Comparison of ENCODE assay signal across 1 cellular context in genomic region chr10:48656241-48656921, GRCh38.
TF ChIP-seq lines count a peak whose summit lies in the region.

No MANE protein-coding gene starts in this region.

TF ChIP-seq in K562, 482 proteins besides CTCF, POLR2A, EP300 and RAD21 (continued from another document and continues in another):
- TF ChIP-seq ZNF518B (CRISPR knock-in tag; IDR thresholded peaks at IDR 0.05) (no peak), CBX3 (IDR thresholded peaks at IDR 0.05; ENCODE audit: borderline replicate concordance in 1 of 2, low read length in 2 of 2) (peak in 1 of 2 experiments; percentile 77; a peak in 1 of 3 replicates), NR2C2 (CRISPR knock-in tag; IDR thresholded peaks at IDR 0.05) (peak; percentile 16; the same call in 1 of the 2 replicates), NR2C2 (tag; IDR thresholded peaks at IDR 0.05) (no peak), TEAD1 (CRISPR knock-in tag; IDR thresholded peaks at IDR 0.05) (0 out of 4 replicates have a peak, but pooled peaks of 1 of the 2 experiments have one; percentile 12), PHB (CRISPR knock-in tag; IDR thresholded peaks at IDR 0.05) (no peak), SMAD4 (CRISPR knock-in tag; conservative IDR thresholded peaks at IDR 0.05) (peak; percentile 63; the same call in 1 of the 2 replicates), VEZF1 (CRISPR knock-in tag; IDR thresholded peaks at IDR 0.05) (peak; percentile 72), BHLHE40 (IDR thresholded peaks at IDR 0.05; ENCODE audit: low read length) (peak; percentile 66), ZBTB7A (IDR thresholded peaks at IDR 0.05; ENCODE audit: borderline replicate concordance, control insufficient read depth, low read depth, low read length) (peak; percentile 74; the same call in 1 of the 2 replicates), TEAD4 (IDR thresholded peaks at IDR 0.05; ENCODE audit: low read length) (peak; percentile 44), TEAD4 (CRISPR knock-in tag; IDR thresholded peaks at IDR 0.05; ENCODE audit: borderline replicate concordance) (no peak), ZKSCAN1 (IDR thresholded peaks at IDR 0.05; ENCODE audit: low read depth, low read length) (peak; percentile 63; the same call in 1 of the 2 replicates), BRD9 (IDR thresholded peaks at IDR 0.05; ENCODE audit: low read depth, partially characterized antibody) (no peak), DPF2 (IDR thresholded peaks at IDR 0.05) (no peak), RAD51 (IDR thresholded peaks at IDR 0.05; ENCODE audit: borderline replicate concordance, low read depth) (no peak), CEBPB (tag; IDR thresholded peaks at IDR 0.05) (peak; percentile 80), ZNF717 (CRISPR knock-in tag; IDR thresholded peaks at IDR 0.05) (no peak), THAP12 (CRISPR knock-in tag; IDR thresholded peaks at IDR 0.05) (0 out of 2 replicates have a peak, but pooled peaks have one; percentile 21), ARID2 (IDR thresholded peaks at IDR 0.05) (0 out of 2 replicates have a peak, but pooled peaks have one; percentile 38), ZNF12 (CRISPR knock-in tag; IDR thresholded peaks at IDR 0.05) (0 out of 2 replicates have a peak, but pooled peaks have one; percentile 55), FOXK1 (CRISPR knock-in tag; IDR thresholded peaks at IDR 0.05; ENCODE audit: borderline replicate concordance) (no peak), MEIS2 (IDR thresholded peaks at IDR 0.05; ENCODE audit: partially characterized antibody) (no peak), ZNF584 (CRISPR knock-in tag; IDR thresholded peaks at IDR 0.05; ENCODE audit: low read depth) (no peak), EWSR1 (IDR thresholded peaks at IDR 0.05; ENCODE audit: borderline replicate concordance, low read depth, partially characterized antibody) (no peak), SMAD1 (IDR thresholded peaks at IDR 0.05; ENCODE audit: low read depth, low read length, partially characterized antibody) (peak; percentile 51), SIN3A (IDR thresholded peaks at IDR 0.05; ENCODE audit: borderline replicate concordance in 2 of 2, control insufficient read depth in 1 of 2, low read depth in 2 of 2, low read length in 2 of 2) (0 out of 4 replicates have a peak, but pooled peaks of 1 of the 2 experiments have one; percentile 18), NFYB (IDR thresholded peaks at IDR 0.05; ENCODE audit: extremely low read depth, insufficient read length) (no peak), ZNF224 (CRISPR knock-in tag; IDR thresholded peaks at IDR 0.05) (no peak)
- TF ChIP-seq, protein P1, sequence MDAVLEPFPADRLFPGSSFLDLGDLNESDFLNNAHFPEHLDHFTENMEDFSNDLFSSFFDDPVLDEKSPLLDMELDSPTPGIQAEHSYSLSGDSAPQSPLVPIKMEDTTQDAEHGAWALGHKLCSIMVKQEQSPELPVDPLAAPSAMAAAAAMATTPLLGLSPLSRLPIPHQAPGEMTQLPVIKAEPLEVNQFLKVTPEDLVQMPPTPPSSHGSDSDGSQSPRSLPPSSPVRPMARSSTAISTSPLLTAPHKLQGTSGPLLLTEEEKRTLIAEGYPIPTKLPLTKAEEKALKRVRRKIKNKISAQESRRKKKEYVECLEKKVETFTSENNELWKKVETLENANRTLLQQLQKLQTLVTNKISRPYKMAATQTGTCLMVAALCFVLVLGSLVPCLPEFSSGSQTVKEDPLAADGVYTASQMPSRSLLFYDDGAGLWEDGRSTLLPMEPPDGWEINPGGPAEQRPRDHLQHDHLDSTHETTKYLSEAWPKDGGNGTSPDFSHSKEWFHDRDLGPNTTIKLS (IDR thresholded peaks at IDR 0.05; ENCODE audit: borderline replicate concordance, low read depth), result no peak
- TF ChIP-seq, protein P2, sequence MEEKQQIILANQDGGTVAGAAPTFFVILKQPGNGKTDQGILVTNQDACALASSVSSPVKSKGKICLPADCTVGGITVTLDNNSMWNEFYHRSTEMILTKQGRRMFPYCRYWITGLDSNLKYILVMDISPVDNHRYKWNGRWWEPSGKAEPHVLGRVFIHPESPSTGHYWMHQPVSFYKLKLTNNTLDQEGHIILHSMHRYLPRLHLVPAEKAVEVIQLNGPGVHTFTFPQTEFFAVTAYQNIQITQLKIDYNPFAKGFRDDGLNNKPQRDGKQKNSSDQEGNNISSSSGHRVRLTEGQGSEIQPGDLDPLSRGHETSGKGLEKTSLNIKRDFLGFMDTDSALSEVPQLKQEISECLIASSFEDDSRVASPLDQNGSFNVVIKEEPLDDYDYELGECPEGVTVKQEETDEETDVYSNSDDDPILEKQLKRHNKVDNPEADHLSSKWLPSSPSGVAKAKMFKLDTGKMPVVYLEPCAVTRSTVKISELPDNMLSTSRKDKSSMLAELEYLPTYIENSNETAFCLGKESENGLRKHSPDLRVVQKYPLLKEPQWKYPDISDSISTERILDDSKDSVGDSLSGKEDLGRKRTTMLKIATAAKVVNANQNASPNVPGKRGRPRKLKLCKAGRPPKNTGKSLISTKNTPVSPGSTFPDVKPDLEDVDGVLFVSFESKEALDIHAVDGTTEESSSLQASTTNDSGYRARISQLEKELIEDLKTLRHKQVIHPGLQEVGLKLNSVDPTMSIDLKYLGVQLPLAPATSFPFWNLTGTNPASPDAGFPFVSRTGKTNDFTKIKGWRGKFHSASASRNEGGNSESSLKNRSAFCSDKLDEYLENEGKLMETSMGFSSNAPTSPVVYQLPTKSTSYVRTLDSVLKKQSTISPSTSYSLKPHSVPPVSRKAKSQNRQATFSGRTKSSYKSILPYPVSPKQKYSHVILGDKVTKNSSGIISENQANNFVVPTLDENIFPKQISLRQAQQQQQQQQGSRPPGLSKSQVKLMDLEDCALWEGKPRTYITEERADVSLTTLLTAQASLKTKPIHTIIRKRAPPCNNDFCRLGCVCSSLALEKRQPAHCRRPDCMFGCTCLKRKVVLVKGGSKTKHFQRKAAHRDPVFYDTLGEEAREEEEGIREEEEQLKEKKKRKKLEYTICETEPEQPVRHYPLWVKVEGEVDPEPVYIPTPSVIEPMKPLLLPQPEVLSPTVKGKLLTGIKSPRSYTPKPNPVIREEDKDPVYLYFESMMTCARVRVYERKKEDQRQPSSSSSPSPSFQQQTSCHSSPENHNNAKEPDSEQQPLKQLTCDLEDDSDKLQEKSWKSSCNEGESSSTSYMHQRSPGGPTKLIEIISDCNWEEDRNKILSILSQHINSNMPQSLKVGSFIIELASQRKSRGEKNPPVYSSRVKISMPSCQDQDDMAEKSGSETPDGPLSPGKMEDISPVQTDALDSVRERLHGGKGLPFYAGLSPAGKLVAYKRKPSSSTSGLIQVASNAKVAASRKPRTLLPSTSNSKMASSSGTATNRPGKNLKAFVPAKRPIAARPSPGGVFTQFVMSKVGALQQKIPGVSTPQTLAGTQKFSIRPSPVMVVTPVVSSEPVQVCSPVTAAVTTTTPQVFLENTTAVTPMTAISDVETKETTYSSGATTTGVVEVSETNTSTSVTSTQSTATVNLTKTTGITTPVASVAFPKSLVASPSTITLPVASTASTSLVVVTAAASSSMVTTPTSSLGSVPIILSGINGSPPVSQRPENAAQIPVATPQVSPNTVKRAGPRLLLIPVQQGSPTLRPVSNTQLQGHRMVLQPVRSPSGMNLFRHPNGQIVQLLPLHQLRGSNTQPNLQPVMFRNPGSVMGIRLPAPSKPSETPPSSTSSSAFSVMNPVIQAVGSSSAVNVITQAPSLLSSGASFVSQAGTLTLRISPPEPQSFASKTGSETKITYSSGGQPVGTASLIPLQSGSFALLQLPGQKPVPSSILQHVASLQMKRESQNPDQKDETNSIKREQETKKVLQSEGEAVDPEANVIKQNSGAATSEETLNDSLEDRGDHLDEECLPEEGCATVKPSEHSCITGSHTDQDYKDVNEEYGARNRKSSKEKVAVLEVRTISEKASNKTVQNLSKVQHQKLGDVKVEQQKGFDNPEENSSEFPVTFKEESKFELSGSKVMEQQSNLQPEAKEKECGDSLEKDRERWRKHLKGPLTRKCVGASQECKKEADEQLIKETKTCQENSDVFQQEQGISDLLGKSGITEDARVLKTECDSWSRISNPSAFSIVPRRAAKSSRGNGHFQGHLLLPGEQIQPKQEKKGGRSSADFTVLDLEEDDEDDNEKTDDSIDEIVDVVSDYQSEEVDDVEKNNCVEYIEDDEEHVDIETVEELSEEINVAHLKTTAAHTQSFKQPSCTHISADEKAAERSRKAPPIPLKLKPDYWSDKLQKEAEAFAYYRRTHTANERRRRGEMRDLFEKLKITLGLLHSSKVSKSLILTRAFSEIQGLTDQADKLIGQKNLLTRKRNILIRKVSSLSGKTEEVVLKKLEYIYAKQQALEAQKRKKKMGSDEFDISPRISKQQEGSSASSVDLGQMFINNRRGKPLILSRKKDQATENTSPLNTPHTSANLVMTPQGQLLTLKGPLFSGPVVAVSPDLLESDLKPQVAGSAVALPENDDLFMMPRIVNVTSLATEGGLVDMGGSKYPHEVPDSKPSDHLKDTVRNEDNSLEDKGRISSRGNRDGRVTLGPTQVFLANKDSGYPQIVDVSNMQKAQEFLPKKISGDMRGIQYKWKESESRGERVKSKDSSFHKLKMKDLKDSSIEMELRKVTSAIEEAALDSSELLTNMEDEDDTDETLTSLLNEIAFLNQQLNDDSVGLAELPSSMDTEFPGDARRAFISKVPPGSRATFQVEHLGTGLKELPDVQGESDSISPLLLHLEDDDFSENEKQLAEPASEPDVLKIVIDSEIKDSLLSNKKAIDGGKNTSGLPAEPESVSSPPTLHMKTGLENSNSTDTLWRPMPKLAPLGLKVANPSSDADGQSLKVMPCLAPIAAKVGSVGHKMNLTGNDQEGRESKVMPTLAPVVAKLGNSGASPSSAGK (IDR thresholded peaks at IDR 0.05), result peak; percentile 31; the same call in 1 of the 2 replicates
